23 cellular contexts compared by ENCODE assay signal in genomic region chr1:215044151-215044550, GRCh38. TPM values are rescaled to one million over a fixed set of nuclear protein-coding genes. Genes with fewer than 3 reads are reported as not detected.
DNase-seq lines count a peak whose midpoint lies in the region; ATAC-seq, FAIRE-seq and TF ChIP-seq lines count a peak whose summit lies in the region.
"Had no signal": no experiment of that assay in that cellular context is flagged by ENCODE, and none has a peak within 500 bp of the region (broad histone marks: within the 10 kb centered on the region; RNA-seq: fewer than 3 reads in every experiment).

No MANE protein-coding gene starts in this region.

- H3K36me3 Mint-ChIP-seq in naive thymus-derived CD4-positive, alpha-beta T cell: no peaks in the 10 kb centered on the region
- H3K36me3 Mint-ChIP-seq: CD4-positive, alpha-beta memory T cell had no signal

- WGBS in heart left ventricle, 4 donors: 86 to 93% (median 90%) methylated on average over 3 of the region's 3 CpGs

- H3K4me1 ChIP-seq in kidney (ENCODE audit: control insufficient read depth in 1 of 2, insufficient read depth in 1 of 2, low read depth in 1 of 2, low read length in 2 of 2): no peaks in the 10 kb centered on the region
- no peaks in the 10 kb centered on the region for H3K4me1 ChIP-seq in naive thymus-derived CD4-positive, alpha-beta T cell (ENCODE audit: control insufficient read depth in 2 of 2, insufficient read depth in 2 of 2, low read length in 2 of 2)
- H3K4me1 ChIP-seq in heart left ventricle: no peaks in the 10 kb centered on the region
- H3K4me1 ChIP-seq: BE2C; BLaER1 treated with 17β-estradiol and CSF1 and Interleukin-3, amounts not matched to agents 10 nM and 100 nM; Caco-2 had no signal

- no peaks in the 10 kb centered on the region for H3K9me3 ChIP-seq in kidney (ENCODE audit: control insufficient read depth in 1 of 2, low read length in 2 of 2)
- H3K9me3 ChIP-seq in naive thymus-derived CD4-positive, alpha-beta T cell (ENCODE audit: control insufficient read depth in 2 of 3, low read length in 3 of 3): no peaks in the 10 kb centered on the region
- peaks cover 0 to 9% (median 0%) of the 10 kb centered on the region in 12 donors for H3K9me3 ChIP-seq in heart left ventricle
- H3K9me3 ChIP-seq: BE2C, Caco-2, HAP-1 had no signal

- no peak for ATAC-seq in naive thymus-derived CD4-positive, alpha-beta T cell
- ATAC-seq in heart left ventricle: no peak

- H3K4me3 ChIP-seq in kidney (ENCODE audit: low read length in 2 of 2) (no peak overlapping the region), heart left ventricle (no peak overlapping the region)
- H3K4me3 ChIP-seq in naive thymus-derived CD4-positive, alpha-beta T cell (ENCODE audit: low read length): no peak overlapping the region
- H3K4me3 ChIP-seq: BLaER1 treated with 17β-estradiol and CSF1 and Interleukin-3, amounts not matched to agents 10 nM and 100 nM; HAP-1 had no signal

- intact Hi-C loops in kidney (cut with DNase I): no loop called here
- intact Hi-C loops in naive thymus-derived CD4-positive, alpha-beta T cell (cut with micrococcal nuclease): no loop called here
- intact Hi-C loops in heart left ventricle (cut with DNase I): no loop called here

- H3K4me3 Mint-ChIP-seq in naive thymus-derived CD4-positive, alpha-beta T cell: no peak overlapping the region
- H3K4me3 Mint-ChIP-seq: CD4-positive, alpha-beta memory T cell had no signal

- H3K27me3 Mint-ChIP-seq in naive thymus-derived CD4-positive, alpha-beta T cell: peaks cover 0 to 26% (median 5%) of the 10 kb centered on the region in 5 donors

- no peaks in the 10 kb centered on the region for H3K27me3 ChIP-seq in naive thymus-derived CD4-positive, alpha-beta T cell (ENCODE audit: control insufficient read depth in 2 of 2, insufficient read depth in 2 of 2, low read length in 2 of 2)
- no peaks in the 10 kb centered on the region for H3K27me3 ChIP-seq in heart left ventricle
- H3K27me3 ChIP-seq: BE2C; BLaER1 treated with 17β-estradiol and CSF1 and Interleukin-3, amounts not matched to agents 10 nM and 100 nM had no signal

- TF ChIP-seq POLR2A in heart left ventricle (IDR thresholded peaks at IDR 0.05): no peak

- CTCF ChIA-PET in naive thymus-derived CD4-positive, alpha-beta T cell (lab: Charles Lee): no interaction called here

- peaks cover 0 to 5% (median 0%) of the 10 kb centered on the region in 11 donors for H3K9me3 Mint-ChIP-seq in naive thymus-derived CD4-positive, alpha-beta T cell

- no peaks in the 10 kb centered on the region for H3K36me3 ChIP-seq in kidney (ENCODE audit: control insufficient read depth in 1 of 2, insufficient read depth in 2 of 2, low read length in 2 of 2)
- H3K36me3 ChIP-seq in naive thymus-derived CD4-positive, alpha-beta T cell (ENCODE audit: control insufficient read depth in 2 of 3, insufficient read depth in 3 of 3, low read length in 3 of 3): no peaks in the 10 kb centered on the region
- no peaks in the 10 kb centered on the region for H3K36me3 ChIP-seq in heart left ventricle
- H3K36me3 ChIP-seq: BE2C; BLaER1 treated with 17β-estradiol and CSF1 and Interleukin-3, amounts not matched to agents 10 nM and 100 nM; HAP-1 had no signal

- POLR2A ChIA-PET in naive thymus-derived CD4-positive, alpha-beta T cell (lab: Charles Lee): no interaction called here

- H3K4me1 Mint-ChIP-seq in naive thymus-derived CD4-positive, alpha-beta T cell: no peaks in the 10 kb centered on the region
- H3K4me1 Mint-ChIP-seq: CD4-positive, alpha-beta memory T cell had no signal

- TF ChIP-seq CTCF in kidney (IDR thresholded peaks at IDR 0.05; ENCODE audit: borderline replicate concordance, extremely low read depth, insufficient read depth): no peak
- TF ChIP-seq CTCF in heart left ventricle (IDR thresholded peaks at IDR 0.05): no peak

- H3K27ac Mint-ChIP-seq in naive thymus-derived CD4-positive, alpha-beta T cell: no peak overlapping the region
- H3K27ac Mint-ChIP-seq: CD4-positive, alpha-beta memory T cell had no signal

- in situ Hi-C loops in Caki2 (cut with HindIII; ENCODE audit: low pct_unique_long_range_greater_than_20kb, low sequenced_read_pairs): no loop called here

- H3K27ac ChIP-seq in kidney (ENCODE audit: low read depth in 2 of 2, low read length in 2 of 2) (no peak overlapping the region), heart left ventricle (no peak overlapping the region)
- H3K27ac ChIP-seq in naive thymus-derived CD4-positive, alpha-beta T cell (ENCODE audit: low read depth, low read length): no peak overlapping the region
- H3K27ac ChIP-seq: BLaER1 treated with 17β-estradiol and CSF1 and Interleukin-3, amounts not matched to agents 10 nM and 100 nM had no signal

- H3K9ac ChIP-seq in kidney (ENCODE audit: low read length in 2 of 2): no peak overlapping the region
- H3K9ac ChIP-seq: BLaER1 treated with 17β-estradiol and CSF1 and Interleukin-3, amounts not matched to agents 10 nM and 100 nM had no signal

- FAIRE-seq in RCC 7860 (lab: Jason Lieb, UNC): peak; percentile 96
- peak; percentile 32 for FAIRE-seq in kidney (lab: Jason Lieb, UNC)
- FAIRE-seq: A204.1, GM12891, GM18507, H54 had no signal

- DNase-seq in Caki2 (ENCODE audit: low read depth) (peak; percentile 53), RCC 7860 (ENCODE audit: low spot score) (peak; percentile 64), kidney (no peak), kidney tubule cell (ENCODE audit: low spot score) (peak; percentile 94), T-helper 2 cell (no peak), heart left ventricle (no peak), A172 (ENCODE audit: low spot score) (no peak)
- no peak for DNase-seq in naive thymus-derived CD4-positive, alpha-beta T cell
- DNase-seq: AML-193; BE2C; Caco-2; CD4-positive, alpha-beta memory T cell; DMS53; DMS79 treated with DMSO at 0.1 percent for 48 hours; GF-D8; GOT3 had no signal

RNA-seq across cellular contexts. Expression of gene KCNK2, which starts 38.4 kb away (rescaled TPM):
- total RNA-seq in Caki2 (2014; rRNA removed; shearing (Covaris generic); ENCODE audit: low replicate concordance): 2.3 and 7.6 TPM in 2 replicates
- total RNA-seq in kidney (1.4 TPM), heart left ventricle (1 to 10 TPM in 1 of 9 donors, under 1 TPM in 6, not detected in 2; 0.09 to 1.3 (median 0.27) TPM)
- polyA plus RNA-seq in kidney (ENCODE audit: insufficient read depth, low read depth, low replicate concordance) (not detected), heart left ventricle (under 1 TPM in 1 of 2 donors, not detected in 1; 0.04 TPM)
- not detected for total RNA-seq in naive thymus-derived CD4-positive, alpha-beta T cell
- polyA plus RNA-seq in naive thymus-derived CD4-positive, alpha-beta T cell: not detected
- total RNA-seq in A172 (2014; rRNA removed; shearing (Covaris generic)): 0.05 and 0.29 TPM in 2 replicates
- total RNA-seq: CD4-positive, alpha-beta memory T cell; G401 had no signal
- polyA plus RNA-seq: CD4-positive, alpha-beta memory T cell had no signal

Comparison
In these comparisons a context has a peak if more than half of its experiments do, and no peak if none do; other contexts are left out.
1. DNase-seq: peak in Caki2 (single experiment), RCC 7860 (single experiment) and kidney tubule cell (single experiment); none in kidney (single experiment), T-helper 2 cell (0 of 5), naive thymus-derived CD4-positive, alpha-beta T cell (0 of 9), heart left ventricle (0 of 5) and A172 (single experiment).